1 cellular context compared by ENCODE assay signal in genomic region chr2:155840661-155841060, GRCh38.
TF ChIP-seq lines count a peak whose summit lies in the region.

No MANE protein-coding gene starts in this region.

TF ChIP-seq in GM23338, 12 proteins besides CTCF, POLR2A, EP300 and RAD21 (continued from another document):
- TF ChIP-seq ZNF462 (CRISPR knock-in tag; IDR thresholded peaks at IDR 0.05) (no peak), STAT1 (IDR thresholded peaks at IDR 0.05; ENCODE audit: unreplicated experiment) (no peak), ETS1 (IDR thresholded peaks at IDR 0.05) (no peak), CREB1 (CRISPR knock-in tag; IDR thresholded peaks at IDR 0.05; ENCODE audit: low read depth) (no peak), ZNF114 (CRISPR knock-in tag; IDR thresholded peaks at IDR 0.05) (no peak), ZNF331 (CRISPR knock-in tag; IDR thresholded peaks at IDR 0.05; ENCODE audit: low read depth) (no peak), NANOG (IDR thresholded peaks at IDR 0.05; ENCODE audit: borderline replicate concordance) (no peak), EZH2phosphoT487 (IDR thresholded peaks at IDR 0.05; ENCODE audit: unreplicated experiment) (no peak), POLR2AphosphoS5 (IDR thresholded peaks at IDR 0.05; ENCODE audit: low read depth) (no peak)
